Comparison of ENCODE assay signal across 10 cellular contexts in the genomic region with DNA sequence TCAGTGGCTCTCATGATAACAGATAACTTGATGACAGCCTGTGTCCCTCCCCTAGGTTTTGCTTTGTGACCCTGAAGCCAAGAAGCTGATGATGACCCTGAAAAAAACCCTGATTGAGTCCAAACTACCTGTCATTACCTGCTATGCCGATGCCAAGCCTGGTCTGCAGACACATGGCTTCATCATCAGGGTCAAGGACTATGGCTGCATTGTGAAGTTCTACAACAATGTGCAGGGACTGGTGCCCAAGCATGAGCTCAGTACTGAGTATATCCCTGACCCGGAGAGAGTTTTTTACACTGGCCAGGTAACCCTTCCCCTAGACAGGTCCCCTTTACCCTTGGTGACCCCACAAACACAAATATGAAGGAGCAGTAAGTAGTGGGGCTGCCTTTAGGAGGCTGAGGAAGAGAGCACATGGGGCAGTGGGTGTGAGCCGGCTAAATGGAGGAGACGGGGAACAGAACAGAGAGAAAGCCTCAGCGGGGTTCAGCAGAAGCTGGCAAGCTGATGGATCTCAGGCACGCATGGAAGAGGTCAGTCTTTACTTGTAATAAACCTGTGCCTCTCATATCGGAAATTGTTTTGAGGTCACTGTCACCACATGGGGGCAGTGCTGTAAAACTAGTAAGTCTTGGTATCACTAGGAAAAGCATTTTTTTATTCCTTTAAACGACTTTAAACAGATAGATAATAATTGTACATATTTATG. TPM values are rescaled to one million over a fixed set of nuclear protein-coding genes. Genes with fewer than 3 reads are reported as not detected.
DNase-seq lines count a peak whose midpoint lies in the region; ATAC-seq and TF ChIP-seq lines count a peak whose summit lies in the region.
"Had no signal": no experiment of that assay in that cellular context is flagged by ENCODE, and none has a peak within 500 bp of the region (broad histone marks: within the 10 kb centered on the region; RNA-seq: fewer than 3 reads in every experiment).

No MANE protein-coding gene starts in this region.

- no peaks in the 10 kb centered on the region for H3K9me3 Mint-ChIP-seq in activated naive CD8-positive, alpha-beta T cell treated with anti-CD3 and anti-CD28 coated beads, Interleukin-2, amount 50 U/mL, for 24 hours
- H3K9me3 Mint-ChIP-seq: stimulated activated naive CD8-positive, alpha-beta T cell treated with anti-CD3 and anti-CD28 coated beads, Interleukin-15, Interleukin-2, amounts not matched to agents 100 ng/mL and 50 ng/mL, for 24 hours; T-helper 1 cell treated with Interleukin-12 subunit alpha and Interleukin-12 subunit beta and Interleukin-4 antibody, amounts not matched to agents 30 μg/mL and 1 μg/mL, for 36 hours had no signal

- no peaks in the 10 kb centered on the region for H3K27me3 ChIP-seq in HL-60 (ENCODE audit: insufficient read depth, poor library complexity, severe bottlenecking)
- H3K27me3 ChIP-seq in SJSA1 (replicated peaks), result no peaks in the 10 kb centered on the region
- H3K27me3 ChIP-seq in left ventricle myocardium inferior (ENCODE audit: low read depth), result no peaks in the 10 kb centered on the region
- no peaks in the 10 kb centered on the region for H3K27me3 ChIP-seq in gastrocnemius medialis

- peaks cover 82% of the 10 kb centered on the region for H3K36me3 Mint-ChIP-seq in activated naive CD8-positive, alpha-beta T cell treated with anti-CD3 and anti-CD28 coated beads, Interleukin-2, amount 50 U/mL, for 24 hours (ENCODE audit: low read depth)

- peaks cover 91% of the 10 kb centered on the region for H3K36me3 ChIP-seq in SJSA1
- peaks cover 96% of the 10 kb centered on the region for H3K36me3 ChIP-seq in left ventricle myocardium inferior
- H3K36me3 ChIP-seq in gastrocnemius medialis, result peaks cover 6 to 99% of the 10 kb centered on the region in 2 donors

- H3K4me3 Mint-ChIP-seq in activated naive CD8-positive, alpha-beta T cell treated with anti-CD3 and anti-CD28 coated beads, Interleukin-2, amount 50 U/mL, for 24 hours, result no peak overlapping the region
- H3K4me3 Mint-ChIP-seq: stimulated activated naive CD8-positive, alpha-beta T cell treated with anti-CD3 and anti-CD28 coated beads, Interleukin-15, Interleukin-2, amounts not matched to agents 100 ng/mL and 50 ng/mL, for 24 hours; T-helper 1 cell treated with Interleukin-12 subunit alpha and Interleukin-12 subunit beta and Interleukin-4 antibody, amounts not matched to agents 30 μg/mL and 1 μg/mL, for 36 hours had no signal

- H3K9me3 ChIP-seq in SJSA1 (replicated peaks) (no peaks in the 10 kb centered on the region), left ventricle myocardium inferior (replicated peaks) (no peaks in the 10 kb centered on the region), gastrocnemius medialis (no peaks in the 10 kb centered on the region)

- DNase-seq in Caki2 (ENCODE audit: low read depth) (peak; percentile 29), HL-60 (ENCODE audit: low read depth in 1 of 2, low spot score in 1 of 2) (peak in 1 of 2 experiments; percentile 66), SJSA1 (ENCODE audit: low read depth in 1 of 2, low spot score in 2 of 2) (peak; percentile 32 to 58), left ventricle myocardium inferior (peak; percentile 22), gastrocnemius medialis (peak in 1 of 2 donors; percentile 51)
- DNase-seq in activated naive CD8-positive, alpha-beta T cell treated with anti-CD3 and anti-CD28 coated beads, Interleukin-2, amount 50 U/mL, for 24 hours, result peak; percentile 44

- no peaks in the 10 kb centered on the region for H3K4me1 ChIP-seq in SJSA1 (replicated peaks)
- H3K4me1 ChIP-seq in left ventricle myocardium inferior, result no peaks in the 10 kb centered on the region
- no peaks in the 10 kb centered on the region for H3K4me1 ChIP-seq in gastrocnemius medialis

- ATAC-seq in activated naive CD8-positive, alpha-beta T cell treated with anti-CD3 and anti-CD28 coated beads, Interleukin-2, amount 50 U/mL, for 24 hours, result peak; percentile 33
- peak; percentile 33 to 60 for ATAC-seq in gastrocnemius medialis
- ATAC-seq in HG03565 (IDR thresholded peaks at IDR 0.05; ENCODE audit: unreplicated experiment), result no peak
- ATAC-seq in HG03097 (IDR thresholded peaks at IDR 0.05; ENCODE audit: low FRiP score, unreplicated experiment), result no peak

- intact Hi-C loops in left ventricle myocardium inferior (cut with micrococcal nuclease) (loop anchor here (2.0 kb wide), 1 partner anchor 68 kb away; no protein-coding TSS in a partner anchor), gastrocnemius medialis (cut with DNase I; ENCODE audit: low total_unique reads) (loop anchor here (1.0 to 2.0 kb wide), 2 partner anchors 66 to 176 kb away; no protein-coding TSS in a partner anchor)

- H3K27ac ChIP-seq in HL-60 (replicated peaks), result no peak overlapping the region
- no peak overlapping the region for H3K27ac ChIP-seq in SJSA1
- no peak overlapping the region for H3K27ac ChIP-seq in left ventricle myocardium inferior (replicated peaks)
- no peak overlapping the region for H3K27ac ChIP-seq in gastrocnemius medialis

- TF ChIP-seq CTCF in HL-60 (IDR thresholded peaks at IDR 0.05; ENCODE audit: insufficient read depth, low read length), result peak; percentile 38
- TF ChIP-seq CTCF in left ventricle myocardium inferior (IDR thresholded peaks at IDR 0.05; ENCODE audit: borderline replicate concordance), result peak; percentile 81
- peak; percentile 23 to 71 (median 58) for TF ChIP-seq CTCF in gastrocnemius medialis (IDR thresholded peaks at IDR 0.05 in 4 of 5, conservative IDR thresholded peaks at IDR 0.05 in 1 of 5)

- H3K27ac Mint-ChIP-seq in activated naive CD8-positive, alpha-beta T cell treated with anti-CD3 and anti-CD28 coated beads, Interleukin-2, amount 50 U/mL, for 24 hours, result no peak overlapping the region
- H3K27ac Mint-ChIP-seq: stimulated activated naive CD8-positive, alpha-beta T cell treated with anti-CD3 and anti-CD28 coated beads, Interleukin-15, Interleukin-2, amounts not matched to agents 100 ng/mL and 50 ng/mL, for 24 hours; T-helper 1 cell treated with Interleukin-12 subunit alpha and Interleukin-12 subunit beta and Interleukin-4 antibody, amounts not matched to agents 30 μg/mL and 1 μg/mL, for 36 hours had no signal

- TF ChIP-seq POLR2A in gastrocnemius medialis (IDR thresholded peaks at IDR 0.05), result no peak

- no peaks in the 10 kb centered on the region for H3K4me1 Mint-ChIP-seq in activated naive CD8-positive, alpha-beta T cell treated with anti-CD3 and anti-CD28 coated beads, Interleukin-2, amount 50 U/mL, for 24 hours

- no peaks in the 10 kb centered on the region for H3K27me3 Mint-ChIP-seq in activated naive CD8-positive, alpha-beta T cell treated with anti-CD3 and anti-CD28 coated beads, Interleukin-2, amount 50 U/mL, for 24 hours
- H3K27me3 Mint-ChIP-seq: stimulated activated naive CD8-positive, alpha-beta T cell treated with anti-CD3 and anti-CD28 coated beads, Interleukin-15, Interleukin-2, amounts not matched to agents 100 ng/mL and 50 ng/mL, for 24 hours had no signal

- in situ Hi-C loops in Caki2 (cut with HindIII; ENCODE audit: low pct_unique_long_range_greater_than_20kb, low sequenced_read_pairs), result no loop called here
- in situ Hi-C loops in gastrocnemius medialis (cut with MboI; ENCODE audit: low sequenced_read_pairs in 4 of 4), result loop anchor here in 3 of 4 donors (5.0 to 25.0 kb wide), 5 partner anchors 66 to 271 kb away; no protein-coding TSS in a partner anchor

- H3K4me3 ChIP-seq in HL-60 (replicated peaks; ENCODE audit: insufficient read depth, low read length), result no peak overlapping the region
- no peak overlapping the region for H3K4me3 ChIP-seq in SJSA1
- no peak overlapping the region for H3K4me3 ChIP-seq in left ventricle myocardium inferior
- H3K4me3 ChIP-seq in gastrocnemius medialis, result no peak overlapping the region

RNA-seq across cellular contexts. Expression of gene PDCD11, which starts 20.2 kb away (rescaled TPM):
- 17.3 and 33.0 TPM in 2 replicates for total RNA-seq in Caki2 (2014; rRNA removed; shearing (Covaris generic); ENCODE audit: low replicate concordance)
- 17.1 and 25.8 TPM in 2 replicates for total RNA-seq in SJSA1 (2014; rRNA removed; shearing (Covaris generic))
- 11.2 TPM for total RNA-seq in left ventricle myocardium inferior
- 10 to 100 TPM; 16.7 to 22.7 (median 19.5) TPM for total RNA-seq in gastrocnemius medialis

RNA-seq across cellular contexts. Expression of gene ATP5MK, which starts 20.3 kb away (rescaled TPM):
- total RNA-seq in Caki2 (2014; rRNA removed; shearing (Covaris generic); ENCODE audit: low replicate concordance), result 242 and 351 TPM in 2 replicates
- 457 and 813 TPM in 2 replicates for total RNA-seq in SJSA1 (2014; rRNA removed; shearing (Covaris generic))
- 1,231 TPM for total RNA-seq in left ventricle myocardium inferior
- total RNA-seq in gastrocnemius medialis, result 100 to 1,000 TPM; 436 to 724 (median 552) TPM

RNA-seq across cellular contexts. Expression of gene CALHM2, which starts 35.6 kb away (rescaled TPM):
- total RNA-seq in Caki2 (2014; rRNA removed; shearing (Covaris generic); ENCODE audit: low replicate concordance), result 0.55 and 2.9 TPM in 2 replicates
- total RNA-seq in SJSA1 (2014; rRNA removed; shearing (Covaris generic)), result not detected in 2 replicates
- total RNA-seq in left ventricle myocardium inferior, result 11.3 TPM
- 10 to 100 TPM in 3 of 4 donors, 1 to 10 TPM in 1; 8.9 to 19.8 (median 16.9) TPM for total RNA-seq in gastrocnemius medialis

RNA-seq across cellular contexts. Expression of gene CALHM1, which starts 42.1 kb away (rescaled TPM):
- not detected in 2 replicates for total RNA-seq in Caki2 (2014; rRNA removed; shearing (Covaris generic); ENCODE audit: low replicate concordance)
- not detected in 2 replicates for total RNA-seq in SJSA1 (2014; rRNA removed; shearing (Covaris generic))
- not detected for total RNA-seq in left ventricle myocardium inferior
- total RNA-seq in gastrocnemius medialis, result not detected

RNA-seq across cellular contexts. Expression of gene TAF5, which starts 48.8 kb away (rescaled TPM):
- 2.3 and 3.6 TPM in 2 replicates for total RNA-seq in Caki2 (2014; rRNA removed; shearing (Covaris generic); ENCODE audit: low replicate concordance)
- 11.1 and 12.8 TPM in 2 replicates for total RNA-seq in SJSA1 (2014; rRNA removed; shearing (Covaris generic))
- total RNA-seq in left ventricle myocardium inferior (2.4 TPM), gastrocnemius medialis (1 to 10 TPM; 4.1 to 6.4 (median 5.2) TPM)

Comparison
In these comparisons a context has a peak if more than half of its experiments do, and no peak if none do; other contexts are left out.
1. ATAC-seq: peak in activated naive CD8-positive, alpha-beta T cell treated with anti-CD3 and anti-CD28 coated beads, Interleukin-2, amount 50 U/mL, for 24 hours (single experiment) and gastrocnemius medialis (2 of 2); none in HG03565 (single experiment) and HG03097 (single experiment).
2. Peak in every context shown above with its lines, with median percentiles within 50 percentile points of each other: CTCF ChIP-seq.